ENCODE assay signal across 1 cellular context in the genomic region with DNA sequence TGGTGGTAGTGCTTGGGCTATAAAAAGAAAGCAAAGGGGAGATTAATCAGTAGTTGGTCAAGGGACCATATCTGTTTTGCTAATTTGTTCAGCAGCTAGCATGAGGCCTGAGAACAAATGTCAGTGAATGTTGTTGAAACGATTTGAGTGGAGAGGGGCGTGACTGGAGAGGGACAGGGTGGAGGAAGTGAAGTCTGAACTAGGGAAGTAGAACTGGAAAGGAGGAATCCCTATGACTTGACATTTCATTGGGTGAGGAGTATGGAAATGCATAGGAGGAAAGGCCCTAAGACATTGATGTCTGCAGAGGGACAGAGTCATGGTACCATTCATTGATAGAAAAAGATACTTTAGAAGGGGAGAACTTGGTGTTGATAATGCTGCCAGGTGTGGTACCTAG.
TF ChIP-seq lines count a peak whose summit lies in the region.

No MANE protein-coding gene starts in this region.

TF ChIP-seq in GM12878, 131 proteins besides CTCF, POLR2A, EP300 and RAD21:
- TF ChIP-seq ZNF274 (IDR thresholded peaks at IDR 0.05; ENCODE audit: insufficient read depth, insufficient read length) (no peak), TCF7 (IDR thresholded peaks at IDR 0.05; ENCODE audit: borderline replicate concordance) (no peak), ESRRA (IDR thresholded peaks at IDR 0.05; ENCODE audit: low read length) (no peak), STAT3 (IDR thresholded peaks at IDR 0.05; ENCODE audit: low read depth, low read length) (no peak), POU2F2 (IDR thresholded peaks at IDR 0.05; ENCODE audit: borderline replicate concordance, low read depth, low read length) (no peak), CREB1 (IDR thresholded peaks at IDR 0.05; ENCODE audit: low read depth) (no peak), ZNF24 (IDR thresholded peaks at IDR 0.05) (no peak), ZNF217 (IDR thresholded peaks at IDR 0.05) (no peak), CHD4 (IDR thresholded peaks at IDR 0.05) (no peak), RFX5 (IDR thresholded peaks at IDR 0.05; ENCODE audit: low read depth, low read length) (no peak), RCOR1 (conservative IDR thresholded peaks at IDR 0.05; ENCODE audit: low read depth, low read length) (no peak), WRNIP1 (IDR thresholded peaks at IDR 0.05; ENCODE audit: borderline replicate concordance, low read depth, low read length) (no peak), IRF4 (IDR thresholded peaks at IDR 0.05; ENCODE audit: low read depth, low read length) (no peak), CBX3 (IDR thresholded peaks at IDR 0.05; ENCODE audit: borderline replicate concordance, low read depth) (no peak)
- TF ChIP-seq, protein P1, sequence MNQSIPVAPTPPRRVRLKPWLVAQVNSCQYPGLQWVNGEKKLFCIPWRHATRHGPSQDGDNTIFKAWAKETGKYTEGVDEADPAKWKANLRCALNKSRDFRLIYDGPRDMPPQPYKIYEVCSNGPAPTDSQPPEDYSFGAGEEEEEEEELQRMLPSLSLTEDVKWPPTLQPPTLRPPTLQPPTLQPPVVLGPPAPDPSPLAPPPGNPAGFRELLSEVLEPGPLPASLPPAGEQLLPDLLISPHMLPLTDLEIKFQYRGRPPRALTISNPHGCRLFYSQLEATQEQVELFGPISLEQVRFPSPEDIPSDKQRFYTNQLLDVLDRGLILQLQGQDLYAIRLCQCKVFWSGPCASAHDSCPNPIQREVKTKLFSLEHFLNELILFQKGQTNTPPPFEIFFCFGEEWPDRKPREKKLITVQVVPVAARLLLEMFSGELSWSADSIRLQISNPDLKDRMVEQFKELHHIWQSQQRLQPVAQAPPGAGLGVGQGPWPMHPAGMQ (IDR thresholded peaks at IDR 0.05; ENCODE audit: borderline replicate concordance): no peak
- TF ChIP-seq, protein P2, sequence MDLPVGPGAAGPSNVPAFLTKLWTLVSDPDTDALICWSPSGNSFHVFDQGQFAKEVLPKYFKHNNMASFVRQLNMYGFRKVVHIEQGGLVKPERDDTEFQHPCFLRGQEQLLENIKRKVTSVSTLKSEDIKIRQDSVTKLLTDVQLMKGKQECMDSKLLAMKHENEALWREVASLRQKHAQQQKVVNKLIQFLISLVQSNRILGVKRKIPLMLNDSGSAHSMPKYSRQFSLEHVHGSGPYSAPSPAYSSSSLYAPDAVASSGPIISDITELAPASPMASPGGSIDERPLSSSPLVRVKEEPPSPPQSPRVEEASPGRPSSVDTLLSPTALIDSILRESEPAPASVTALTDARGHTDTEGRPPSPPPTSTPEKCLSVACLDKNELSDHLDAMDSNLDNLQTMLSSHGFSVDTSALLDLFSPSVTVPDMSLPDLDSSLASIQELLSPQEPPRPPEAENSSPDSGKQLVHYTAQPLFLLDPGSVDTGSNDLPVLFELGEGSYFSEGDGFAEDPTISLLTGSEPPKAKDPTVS (IDR thresholded peaks at IDR 0.05; ENCODE audit: low read depth, low read length): no peak
- TF ChIP-seq, protein P3, sequence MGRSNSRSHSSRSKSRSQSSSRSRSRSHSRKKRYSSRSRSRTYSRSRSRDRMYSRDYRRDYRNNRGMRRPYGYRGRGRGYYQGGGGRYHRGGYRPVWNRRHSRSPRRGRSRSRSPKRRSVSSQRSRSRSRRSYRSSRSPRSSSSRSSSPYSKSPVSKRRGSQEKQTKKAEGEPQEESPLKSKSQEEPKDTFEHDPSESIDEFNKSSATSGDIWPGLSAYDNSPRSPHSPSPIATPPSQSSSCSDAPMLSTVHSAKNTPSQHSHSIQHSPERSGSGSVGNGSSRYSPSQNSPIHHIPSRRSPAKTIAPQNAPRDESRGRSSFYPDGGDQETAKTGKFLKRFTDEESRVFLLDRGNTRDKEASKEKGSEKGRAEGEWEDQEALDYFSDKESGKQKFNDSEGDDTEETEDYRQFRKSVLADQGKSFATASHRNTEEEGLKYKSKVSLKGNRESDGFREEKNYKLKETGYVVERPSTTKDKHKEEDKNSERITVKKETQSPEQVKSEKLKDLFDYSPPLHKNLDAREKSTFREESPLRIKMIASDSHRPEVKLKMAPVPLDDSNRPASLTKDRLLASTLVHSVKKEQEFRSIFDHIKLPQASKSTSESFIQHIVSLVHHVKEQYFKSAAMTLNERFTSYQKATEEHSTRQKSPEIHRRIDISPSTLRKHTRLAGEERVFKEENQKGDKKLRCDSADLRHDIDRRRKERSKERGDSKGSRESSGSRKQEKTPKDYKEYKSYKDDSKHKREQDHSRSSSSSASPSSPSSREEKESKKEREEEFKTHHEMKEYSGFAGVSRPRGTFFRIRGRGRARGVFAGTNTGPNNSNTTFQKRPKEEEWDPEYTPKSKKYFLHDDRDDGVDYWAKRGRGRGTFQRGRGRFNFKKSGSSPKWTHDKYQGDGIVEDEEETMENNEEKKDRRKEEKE (IDR thresholded peaks at IDR 0.05): no peak
- TF ChIP-seq, protein P4, sequence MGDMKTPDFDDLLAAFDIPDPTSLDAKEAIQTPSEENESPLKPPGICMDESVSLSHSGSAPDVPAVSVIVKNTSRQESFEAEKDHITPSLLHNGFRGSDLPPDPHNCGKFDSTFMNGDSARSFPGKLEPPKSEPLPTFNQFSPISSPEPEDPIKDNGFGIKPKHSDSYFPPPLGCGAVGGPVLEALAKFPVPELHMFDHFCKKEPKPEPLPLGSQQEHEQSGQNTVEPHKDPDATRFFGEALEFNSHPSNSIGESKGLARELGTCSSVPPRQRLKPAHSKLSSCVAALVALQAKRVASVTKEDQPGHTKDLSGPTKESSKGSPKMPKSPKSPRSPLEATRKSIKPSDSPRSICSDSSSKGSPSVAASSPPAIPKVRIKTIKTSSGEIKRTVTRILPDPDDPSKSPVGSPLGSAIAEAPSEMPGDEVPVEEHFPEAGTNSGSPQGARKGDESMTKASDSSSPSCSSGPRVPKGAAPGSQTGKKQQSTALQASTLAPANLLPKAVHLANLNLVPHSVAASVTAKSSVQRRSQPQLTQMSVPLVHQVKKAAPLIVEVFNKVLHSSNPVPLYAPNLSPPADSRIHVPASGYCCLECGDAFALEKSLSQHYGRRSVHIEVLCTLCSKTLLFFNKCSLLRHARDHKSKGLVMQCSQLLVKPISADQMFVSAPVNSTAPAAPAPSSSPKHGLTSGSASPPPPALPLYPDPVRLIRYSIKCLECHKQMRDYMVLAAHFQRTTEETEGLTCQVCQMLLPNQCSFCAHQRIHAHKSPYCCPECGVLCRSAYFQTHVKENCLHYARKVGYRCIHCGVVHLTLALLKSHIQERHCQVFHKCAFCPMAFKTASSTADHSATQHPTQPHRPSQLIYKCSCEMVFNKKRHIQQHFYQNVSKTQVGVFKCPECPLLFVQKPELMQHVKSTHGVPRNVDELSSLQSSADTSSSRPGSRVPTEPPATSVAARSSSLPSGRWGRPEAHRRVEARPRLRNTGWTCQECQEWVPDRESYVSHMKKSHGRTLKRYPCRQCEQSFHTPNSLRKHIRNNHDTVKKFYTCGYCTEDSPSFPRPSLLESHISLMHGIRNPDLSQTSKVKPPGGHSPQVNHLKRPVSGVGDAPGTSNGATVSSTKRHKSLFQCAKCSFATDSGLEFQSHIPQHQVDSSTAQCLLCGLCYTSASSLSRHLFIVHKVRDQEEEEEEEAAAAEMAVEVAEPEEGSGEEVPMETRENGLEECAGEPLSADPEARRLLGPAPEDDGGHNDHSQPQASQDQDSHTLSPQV (IDR thresholded peaks at IDR 0.05): no peak
